ENCODE assay signal across 11 cellular contexts in the genomic region with DNA sequence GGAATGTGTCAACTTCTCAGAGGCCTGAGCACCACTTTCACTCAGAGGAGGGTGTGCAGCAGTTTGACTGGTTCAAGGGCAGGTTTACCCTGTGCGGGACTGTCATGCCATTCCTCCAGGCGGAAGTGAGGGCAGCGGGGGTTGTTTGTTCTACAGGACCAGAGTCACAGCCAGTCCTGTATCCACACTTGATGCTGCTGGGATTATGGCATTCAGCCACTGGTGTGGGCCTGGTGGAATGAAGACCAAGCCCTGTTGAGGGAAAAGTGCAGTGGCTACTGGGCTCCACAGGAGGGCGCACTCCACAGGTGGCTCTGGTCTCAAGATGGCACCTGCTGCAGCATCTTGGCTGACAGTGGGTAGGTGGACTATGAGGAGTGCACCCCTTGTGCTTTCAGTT. TPM values are rescaled to one million over a fixed set of nuclear protein-coding genes. Genes with fewer than 3 reads are reported as not detected.
DNase-seq lines count a peak whose midpoint lies in the region; ATAC-seq, FAIRE-seq and TF ChIP-seq lines count a peak whose summit lies in the region.
"Had no signal": no experiment of that assay in that cellular context is flagged by ENCODE, and none has a peak within 500 bp of the region (broad histone marks: within the 10 kb centered on the region; RNA-seq: fewer than 3 reads in every experiment).

No MANE protein-coding gene starts in this region.

- H3K27me3 ChIP-seq in mammary epithelial cell (ENCODE audit: insufficient read depth, low read length) (peaks cover 4% of the 10 kb centered on the region), HepG2 (ENCODE audit: control insufficient read depth in 1 of 2, insufficient read depth in 2 of 2, low read length in 2 of 2) (peaks cover 0 to 4% of the 10 kb centered on the region in 2 experiments; a peak in 1 of 5 replicates)

- H2AFZ ChIP-seq in mammary epithelial cell (ENCODE audit: low read depth, low read length), result no peak overlapping the region
- H2AFZ ChIP-seq in HepG2 (ENCODE audit: low read length), result no peak overlapping the region

- ATAC-seq in HepG2, result peak; percentile 50; the same call in 2 of the 3 replicates
- no peak for ATAC-seq in HG03108 (IDR thresholded peaks at IDR 0.05; ENCODE audit: unreplicated experiment)
- ATAC-seq in HG03565 (IDR thresholded peaks at IDR 0.05; ENCODE audit: unreplicated experiment), result no peak
- no peak for ATAC-seq in GM21360 (IDR thresholded peaks at IDR 0.05; ENCODE audit: unreplicated experiment)

- H4K20me1 ChIP-seq in mammary epithelial cell (ENCODE audit: insufficient read depth, low read length) (no peaks in the 10 kb centered on the region), HepG2 (ENCODE audit: insufficient read depth, low read length) (no peaks in the 10 kb centered on the region)

- POLR2A ChIA-PET in HepG2 (lab: Yijun Ruan, JAX), result no interaction called here

- TF ChIP-seq POLR2A in HepG2 (IDR thresholded peaks at IDR 0.05; ENCODE audit: insufficient read depth in 1 of 2, low read depth in 2 of 2, low read length in 2 of 2), result no peak

- TF ChIP-seq RAD21 in HepG2 (CRISPR knock-in tag; IDR thresholded peaks at IDR 0.05), result no peak

- FAIRE-seq in HepG2 (lab: Jason Lieb, UNC), result no peak

- TF ChIP-seq CTCF in C4-2B (conservative IDR thresholded peaks at IDR 0.05) (peak; percentile 92), HFF-Myc (IDR thresholded peaks at IDR 0.05; ENCODE audit: low read depth, low read length, missing control alignments) (peak; percentile 71), mammary epithelial cell (conservative IDR thresholded peaks at IDR 0.05 in 1 of 2, IDR thresholded peaks at IDR 0.05 in 1 of 2; ENCODE audit: extremely low read depth in 1 of 2, insufficient read depth in 1 of 2, low read depth in 1 of 2, low read length in 2 of 2) (peak; percentile 73 to 89), HepG2 (CRISPR knock-in tag; IDR thresholded peaks at IDR 0.05) (peak; percentile 57)

- no peak overlapping the region for H3K9ac ChIP-seq in mammary epithelial cell (ENCODE audit: insufficient read depth, low read length)
- no peak overlapping the region for H3K9ac ChIP-seq in HepG2 (ENCODE audit: insufficient read depth, low read depth, low read length)

- no peak for DNase-seq in HFF-Myc (ENCODE audit: extremely low read depth, low read depth)
- DNase-seq in mammary epithelial cell, result no peak
- DNase-seq in HepG2 (ENCODE audit: low spot score), result no peak
- DNase-seq in NCI-H2081 treated with DMSO at 0.1 percent for 48 hours (lab: John Stamatoyannopoulos, UW), result no peak
- DNase-seq: central memory CD4-positive, alpha-beta T cell; NCI-H1417 treated with DMSO at 0.1 percent for 48 hours; SHP77 had no signal

- H3K9me3 ChIP-seq in mammary epithelial cell (replicated peaks; ENCODE audit: insufficient read depth, low read length) (no peaks in the 10 kb centered on the region), HepG2 (ENCODE audit: low read length) (no peaks in the 10 kb centered on the region)

- BruUV-seq in mammary epithelial cell (replicated peaks; lab: Mats Ljungman, UMichigan) (no TSS peak), HepG2 (replicated peaks; lab: Mats Ljungman, UMichigan) (no TSS peak)

- CTCF ChIA-PET in mammary epithelial cell (lab: Charles Lee; ENCODE audit: low non-redundant PET), result no interaction called here
- CTCF ChIA-PET in HepG2 (lab: Yijun Ruan, JAX; ENCODE audit: low intra/inter-chr PET ratio, low total read pairs), result no interaction called here

- intact Hi-C loops in mammary epithelial cell (cut with micrococcal nuclease) (loop anchor here (1.0 kb wide), 1 partner anchor 55 kb away; no protein-coding TSS in a partner anchor), HepG2 (cut with micrococcal nuclease; ENCODE audit: unreplicated experiment) (loop anchor here (1.0 kb wide), 1 partner anchor 55 kb away; no protein-coding TSS in a partner anchor)

- H3K4me3 ChIP-seq in HFF-Myc (replicated peaks; ENCODE audit: low read depth, low read length) (no peak overlapping the region), mammary epithelial cell (replicated peaks in 1 of 3; ENCODE audit: insufficient read depth in 1 of 3, low read depth in 2 of 3, low read length in 3 of 3) (no peak overlapping the region), HepG2 (replicated peaks in 1 of 3; ENCODE audit: insufficient read depth in 1 of 3, low read depth in 2 of 3, low read length in 3 of 3) (no peak overlapping the region)

- H3K36me3 ChIP-seq in mammary epithelial cell (ENCODE audit: insufficient read depth, low read length) (no peaks in the 10 kb centered on the region), HepG2 (replicated peaks in 1 of 2; ENCODE audit: control insufficient read depth in 1 of 2, insufficient read depth in 2 of 2, low read length in 2 of 2) (no peaks in the 10 kb centered on the region)

- H3K4me2 ChIP-seq in mammary epithelial cell (ENCODE audit: insufficient read depth, low read depth, low read length) (no peak overlapping the region), HepG2 (ENCODE audit: low read depth, low read length) (no peak overlapping the region)

- TF ChIP-seq EP300 in HepG2 (IDR thresholded peaks at IDR 0.05; ENCODE audit: low read depth in 2 of 2, low read length in 2 of 2) (no peak), HepG2 (CRISPR knock-in tag; IDR thresholded peaks at IDR 0.05; ENCODE audit: borderline replicate concordance) (no peak)

- H3K27ac ChIP-seq in C4-2B (peak overlapping the region; percentile 67), mammary epithelial cell (ENCODE audit: insufficient read depth, low read depth, low read length) (no peak overlapping the region), HepG2 (ENCODE audit: extremely low read length, insufficient read depth, low read length) (no peak overlapping the region)

- no peaks in the 10 kb centered on the region for H3K4me1 ChIP-seq in mammary epithelial cell (ENCODE audit: insufficient read depth, low read length)
- H3K4me1 ChIP-seq in HepG2 (ENCODE audit: insufficient read depth, low read length), result no peaks in the 10 kb centered on the region

- no peaks in the 10 kb centered on the region for H3K79me2 ChIP-seq in mammary epithelial cell (ENCODE audit: insufficient read depth, low read length)
- H3K79me2 ChIP-seq in HepG2 (ENCODE audit: insufficient read depth, low read length), result no peaks in the 10 kb centered on the region

- dilution Hi-C loops in mammary epithelial cell (cut with HindIII; ENCODE audit: low sequenced_read_pairs), result loop anchor here (5.0 kb wide), 1 partner anchor 56 kb away; no protein-coding TSS in a partner anchor

- 85% methylated on average over 4 of the region's 4 CpGs for WGBS in mammary epithelial cell (ENCODE audit: low coverage, missing lambda C conversion rate)
- WGBS in HepG2 (ENCODE audit: low lambda C conversion rate), result 11% methylated on average over 4 of the region's 4 CpGs

- in situ Hi-C loops in mammary epithelial cell (cut with MboI; ENCODE audit: low sequenced_read_pairs in 2 of 2), result no loop called here
- in situ Hi-C loops in HepG2 (cut with HindIII; ENCODE audit: extremely low pct_ligation_motif_present, low pct_unique_long_range_greater_than_20kb), result no loop called here

RNA-seq across cellular contexts. Expression of a gene that starts 14.8 kb away (rescaled TPM):
- total RNA-seq in mammary epithelial cell (not detected), HepG2 (2016; rRNA removed; fragmentation: Illumina TruSeq; extraction: Trizol) (not detected in 2 replicates)
- polyA plus RNA-seq in mammary epithelial cell (not detected), HepG2 (2011; rRNA removed) (not detected in 2 replicates)
- not detected for polyA minus RNA-seq in mammary epithelial cell
- not detected in 2 replicates for total RNA-seq in HepG2 (2016; cell fraction: cytosol; rRNA removed; fragmentation: Illumina TruSeq; extraction: Trizol; ENCODE audit: low read depth)
- not detected in 2 replicates for total RNA-seq in HepG2 (2016; cell fraction: insoluble cytoplasmic fraction; rRNA removed; fragmentation: Illumina TruSeq; extraction: Trizol)
- not detected in 2 replicates for total RNA-seq in HepG2 (2016; cell fraction: membrane; rRNA removed; fragmentation: Illumina TruSeq; extraction: Trizol)
- not detected in 2 replicates for total RNA-seq in HepG2 (2016; cell fraction: nucleus; rRNA removed; fragmentation: Illumina TruSeq; extraction: Trizol)
- polyA plus RNA-seq in HepG2 (2011; cell fraction: cytosol; rRNA removed), result not detected in 2 replicates
- polyA plus RNA-seq in HepG2 (2011; cell fraction: nucleus; rRNA removed), result not detected in 2 replicates
- not detected in 2 replicates for polyA plus RNA-seq in HepG2 (2012)
- polyA plus RNA-seq in HepG2 (2016; cell fraction: cytosol; fragmentation: Illumina TruSeq; extraction: Trizol; ENCODE audit: low read depth), result not detected in 2 replicates
- polyA plus RNA-seq in HepG2 (2016; cell fraction: insoluble cytoplasmic fraction; fragmentation: Illumina TruSeq; extraction: Trizol; ENCODE audit: low read depth), result not detected in 2 replicates
- not detected in 2 replicates for polyA plus RNA-seq in HepG2 (2016; cell fraction: membrane; fragmentation: Illumina TruSeq; extraction: Trizol; ENCODE audit: low read depth)
- not detected in 2 replicates for polyA plus RNA-seq in HepG2 (2016; cell fraction: nucleus; fragmentation: Illumina TruSeq; extraction: Trizol; ENCODE audit: insufficient read depth, low read depth)
- not detected in 2 replicates for polyA minus RNA-seq in HepG2 (2011; rRNA and poly(A)+ RNA removed; ENCODE audit: low replicate concordance)
- polyA minus RNA-seq in HepG2 (2011; cell fraction: cytosol; rRNA and poly(A)+ RNA removed), result not detected in 2 replicates
- polyA minus RNA-seq in HepG2 (2011; cell fraction: nucleus; rRNA and poly(A)+ RNA removed), result not detected in 2 replicates

RNA-seq across cellular contexts. Expression of a gene that starts 18.4 kb away (rescaled TPM):
- total RNA-seq in mammary epithelial cell (100 to 1,000 TPM in 1 of 2 donors, 10 to 100 TPM in 1; 20.3 to 189 TPM), HepG2 (2016; rRNA removed; fragmentation: Illumina TruSeq; extraction: Trizol) (not detected in 2 replicates)
- polyA plus RNA-seq in mammary epithelial cell (266 TPM), HepG2 (2011; rRNA removed) (0.13 TPM in 1 of 2 replicates, not detected in the other)
- 147 TPM for polyA minus RNA-seq in mammary epithelial cell
- total RNA-seq in HepG2 (2016; cell fraction: cytosol; rRNA removed; fragmentation: Illumina TruSeq; extraction: Trizol; ENCODE audit: low read depth), result not detected in 2 replicates
- total RNA-seq in HepG2 (2016; cell fraction: insoluble cytoplasmic fraction; rRNA removed; fragmentation: Illumina TruSeq; extraction: Trizol), result not detected in 2 replicates
- not detected in 2 replicates for total RNA-seq in HepG2 (2016; cell fraction: membrane; rRNA removed; fragmentation: Illumina TruSeq; extraction: Trizol)
- not detected in 2 replicates for total RNA-seq in HepG2 (2016; cell fraction: nucleus; rRNA removed; fragmentation: Illumina TruSeq; extraction: Trizol)
- polyA plus RNA-seq in HepG2 (2011; cell fraction: cytosol; rRNA removed), result 0.28 TPM in 1 of 2 replicates, not detected in the other
- not detected in 2 replicates for polyA plus RNA-seq in HepG2 (2011; cell fraction: nucleus; rRNA removed)
- not detected in 2 replicates for polyA plus RNA-seq in HepG2 (2012)
- not detected in 2 replicates for polyA plus RNA-seq in HepG2 (2016; cell fraction: cytosol; fragmentation: Illumina TruSeq; extraction: Trizol; ENCODE audit: low read depth)
- not detected in 2 replicates for polyA plus RNA-seq in HepG2 (2016; cell fraction: insoluble cytoplasmic fraction; fragmentation: Illumina TruSeq; extraction: Trizol; ENCODE audit: low read depth)
- not detected in 2 replicates for polyA plus RNA-seq in HepG2 (2016; cell fraction: membrane; fragmentation: Illumina TruSeq; extraction: Trizol; ENCODE audit: low read depth)
- not detected in 2 replicates for polyA plus RNA-seq in HepG2 (2016; cell fraction: nucleus; fragmentation: Illumina TruSeq; extraction: Trizol; ENCODE audit: insufficient read depth, low read depth)
- 116 TPM in 1 of 2 replicates, not detected in the other for polyA minus RNA-seq in HepG2 (2011; rRNA and poly(A)+ RNA removed; ENCODE audit: low replicate concordance)
- polyA minus RNA-seq in HepG2 (2011; cell fraction: cytosol; rRNA and poly(A)+ RNA removed), result 10.7 and 13.4 TPM in 2 replicates
- polyA minus RNA-seq in HepG2 (2011; cell fraction: nucleus; rRNA and poly(A)+ RNA removed), result 2.5 and 8.4 TPM in 2 replicates

RNA-seq across cellular contexts. Expression of a gene that starts 29.2 kb away (rescaled TPM):
- not detected for total RNA-seq in mammary epithelial cell
- polyA plus RNA-seq in mammary epithelial cell, result not detected
- not detected for polyA minus RNA-seq in mammary epithelial cell
- total RNA-seq in HepG2 (2016; rRNA removed; fragmentation: Illumina TruSeq; extraction: Trizol), result not detected in 2 replicates
- not detected in 2 replicates for total RNA-seq in HepG2 (2016; cell fraction: cytosol; rRNA removed; fragmentation: Illumina TruSeq; extraction: Trizol; ENCODE audit: low read depth)
- not detected in 2 replicates for total RNA-seq in HepG2 (2016; cell fraction: insoluble cytoplasmic fraction; rRNA removed; fragmentation: Illumina TruSeq; extraction: Trizol)
- total RNA-seq in HepG2 (2016; cell fraction: membrane; rRNA removed; fragmentation: Illumina TruSeq; extraction: Trizol), result not detected in 2 replicates
- not detected in 2 replicates for total RNA-seq in HepG2 (2016; cell fraction: nucleus; rRNA removed; fragmentation: Illumina TruSeq; extraction: Trizol)
- not detected in 2 replicates for polyA plus RNA-seq in HepG2 (2011; rRNA removed)
- polyA plus RNA-seq in HepG2 (2011; cell fraction: cytosol; rRNA removed), result not detected in 2 replicates
- not detected in 2 replicates for polyA plus RNA-seq in HepG2 (2011; cell fraction: nucleus; rRNA removed)
- not detected in 2 replicates for polyA plus RNA-seq in HepG2 (2012)
- not detected in 2 replicates for polyA plus RNA-seq in HepG2 (2016; cell fraction: cytosol; fragmentation: Illumina TruSeq; extraction: Trizol; ENCODE audit: low read depth)
- polyA plus RNA-seq in HepG2 (2016; cell fraction: insoluble cytoplasmic fraction; fragmentation: Illumina TruSeq; extraction: Trizol; ENCODE audit: low read depth), result not detected in 2 replicates
- not detected in 2 replicates for polyA plus RNA-seq in HepG2 (2016; cell fraction: membrane; fragmentation: Illumina TruSeq; extraction: Trizol; ENCODE audit: low read depth)
- not detected in 2 replicates for polyA plus RNA-seq in HepG2 (2016; cell fraction: nucleus; fragmentation: Illumina TruSeq; extraction: Trizol; ENCODE audit: insufficient read depth, low read depth)
- polyA minus RNA-seq in HepG2 (2011; rRNA and poly(A)+ RNA removed; ENCODE audit: low replicate concordance), result not detected in 2 replicates
- not detected in 2 replicates for polyA minus RNA-seq in HepG2 (2011; cell fraction: cytosol; rRNA and poly(A)+ RNA removed)
- not detected in 2 replicates for polyA minus RNA-seq in HepG2 (2011; cell fraction: nucleus; rRNA and poly(A)+ RNA removed)

Comparison
In these comparisons a context has a peak if more than half of its experiments do, and no peak if none do; other contexts are left out.
1. RNA of a gene that starts 18.4 kb away (total RNA-seq): 20.3 to 189 TPM in mammary epithelial cell; not detected in HepG2; every median in the first group is over 10 times any median in the second.
2. Peak in every context shown above with its lines, with median percentiles within 50 percentile points of each other: CTCF ChIP-seq.